ENCODE assay signal across 15 cellular contexts in genomic region chr18:25180974-25181373, GRCh38.
"Had no signal": no experiment of that assay in that cellular context is flagged by ENCODE, and none has a peak within 500 bp of the region (broad histone marks: within the 10 kb centered on the region; RNA-seq: fewer than 3 reads in every experiment).

No MANE protein-coding gene starts in this region.

- FAIRE-seq: bronchial epithelial cell, small intestine had no signal

- H3K27ac ChIP-seq: coronary artery, gastroesophageal sphincter, hepatocyte, neutrophil, stomach, thoracic aorta had no signal

- H3K4me1 ChIP-seq: gastroesophageal sphincter, stomach had no signal

- DNase-seq: activated CD4-positive, alpha-beta memory T cell treated with anti-CD3 and anti-CD28 coated beads, Interleukin-2, amount 10 ng/mL, durations not matched to agents 7 days and 5 days; activated gamma-delta T cell; activated naive CD8-positive, alpha-beta T cell treated with anti-CD3 and anti-CD28 coated beads for 36 hours; activated T-cell treated with anti-CD3 and anti-CD28 coated beads, Interleukin-2, amount 50 U/mL, for 48 hours; aorta; effector CD4-positive, alpha-beta T cell; kidney glomerular epithelial cell; small intestine; stomach had no signal

- H3K9me3 ChIP-seq: gastroesophageal sphincter, neutrophil, stomach, thoracic aorta had no signal

- H3K27me3 ChIP-seq: gastroesophageal sphincter, hepatocyte, neutrophil, stomach had no signal

- H2AFZ ChIP-seq: hepatocyte had no signal

- H3K36me3 ChIP-seq: gastroesophageal sphincter, neutrophil, stomach, thoracic aorta had no signal

- ATAC-seq: gastroesophageal sphincter had no signal

- H3K4me3 ChIP-seq: coronary artery, gastroesophageal sphincter, hepatocyte, stomach, thoracic aorta had no signal

- H3K79me2 ChIP-seq: hepatocyte had no signal

- H3K4me2 ChIP-seq: hepatocyte had no signal
